ENCODE assay signal across 1 cellular context in genomic region chr6:13769034-13769654, GRCh38.
TF ChIP-seq lines count a peak whose summit lies in the region.

No MANE protein-coding gene starts in this region.

TF ChIP-seq in IMR-90, 13 proteins besides CTCF, POLR2A, EP300 and RAD21:
- TF ChIP-seq MAZ (IDR thresholded peaks at IDR 0.05; ENCODE audit: borderline replicate concordance, low read depth, low read length) (no peak), MAFK (IDR thresholded peaks at IDR 0.05; ENCODE audit: low read depth, low read length) (no peak), BHLHE40 (IDR thresholded peaks at IDR 0.05; ENCODE audit: low read depth, low read length) (no peak), RFX5 (IDR thresholded peaks at IDR 0.05; ENCODE audit: low read depth, low read length) (no peak), FOS (IDR thresholded peaks at IDR 0.05; ENCODE audit: low read depth, low read length) (no peak), CEBPB (IDR thresholded peaks at IDR 0.05; ENCODE audit: low read depth, low read length) (no peak), MXI1 (IDR thresholded peaks at IDR 0.05; ENCODE audit: borderline replicate concordance, low read depth, low read length) (no peak), NFE2L2 (IDR thresholded peaks at IDR 0.05; ENCODE audit: low read depth, low read length) (no peak), RCOR1 (IDR thresholded peaks at IDR 0.05; ENCODE audit: insufficient replicate concordance, low read length) (no peak), CHD1 (IDR thresholded peaks at IDR 0.05; ENCODE audit: low read depth, low read length) (no peak), SMC3 (IDR thresholded peaks at IDR 0.05; ENCODE audit: low read depth, low read length) (no peak)
- TF ChIP-seq, protein P1, sequence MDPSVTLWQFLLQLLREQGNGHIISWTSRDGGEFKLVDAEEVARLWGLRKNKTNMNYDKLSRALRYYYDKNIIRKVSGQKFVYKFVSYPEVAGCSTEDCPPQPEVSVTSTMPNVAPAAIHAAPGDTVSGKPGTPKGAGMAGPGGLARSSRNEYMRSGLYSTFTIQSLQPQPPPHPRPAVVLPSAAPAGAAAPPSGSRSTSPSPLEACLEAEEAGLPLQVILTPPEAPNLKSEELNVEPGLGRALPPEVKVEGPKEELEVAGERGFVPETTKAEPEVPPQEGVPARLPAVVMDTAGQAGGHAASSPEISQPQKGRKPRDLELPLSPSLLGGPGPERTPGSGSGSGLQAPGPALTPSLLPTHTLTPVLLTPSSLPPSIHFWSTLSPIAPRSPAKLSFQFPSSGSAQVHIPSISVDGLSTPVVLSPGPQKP (IDR thresholded peaks at IDR 0.05; ENCODE audit: borderline replicate concordance, low read depth, low read length) = no peak
- TF ChIP-seq, protein P2, sequence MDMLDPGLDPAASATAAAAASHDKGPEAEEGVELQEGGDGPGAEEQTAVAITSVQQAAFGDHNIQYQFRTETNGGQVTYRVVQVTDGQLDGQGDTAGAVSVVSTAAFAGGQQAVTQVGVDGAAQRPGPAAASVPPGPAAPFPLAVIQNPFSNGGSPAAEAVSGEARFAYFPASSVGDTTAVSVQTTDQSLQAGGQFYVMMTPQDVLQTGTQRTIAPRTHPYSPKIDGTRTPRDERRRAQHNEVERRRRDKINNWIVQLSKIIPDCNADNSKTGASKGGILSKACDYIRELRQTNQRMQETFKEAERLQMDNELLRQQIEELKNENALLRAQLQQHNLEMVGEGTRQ (IDR thresholded peaks at IDR 0.05; ENCODE audit: low read depth, low read length) = no peak
TF ChIP-seq in IMR-90: peak in this region for 0.
